In the genomic region with DNA sequence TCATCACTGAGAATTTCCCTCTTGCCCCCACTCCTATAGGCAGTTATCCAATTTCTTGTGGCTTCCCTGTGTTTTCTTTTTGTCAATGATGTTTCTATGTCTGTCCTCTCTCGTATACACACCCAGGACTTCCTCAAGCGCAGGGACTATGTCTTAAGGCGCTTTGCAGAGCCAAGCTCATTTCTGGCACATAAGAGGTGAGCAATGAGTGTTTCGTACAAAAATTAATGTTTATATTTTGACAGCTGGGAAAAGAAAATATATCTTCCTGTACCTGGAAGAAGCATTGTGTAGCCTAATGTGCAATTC, we compare ENCODE assay signal across 8 cellular contexts. TPM values are rescaled to one million over a fixed set of nuclear protein-coding genes. Genes with fewer than 3 reads are reported as not detected.
DNase-seq lines count a peak whose midpoint lies in the region; ATAC-seq and TF ChIP-seq lines count a peak whose summit lies in the region.

No MANE protein-coding gene starts in this region.

- H4K20me1 ChIP-seq in OCI-LY7 (ENCODE audit: insufficient read depth, low read length), result peaks cover 35% of the 10 kb centered on the region

- CTCF ChIA-PET in OCI-LY7 (lab: Charles Lee; ENCODE audit: unreplicated experiment), result no interaction called here

- H3K4me2 ChIP-seq in OCI-LY7 (ENCODE audit: low read length), result peak overlapping the region; percentile 80

- H3K4me1 Mint-ChIP-seq in endothelial cell (ENCODE audit: unreplicated experiment), result peaks cover 26% of the 10 kb centered on the region

- DNase-seq in GM12864 (ENCODE audit: low read depth) (no peak), OCI-LY7 (ENCODE audit: low spot score) (peak; percentile 49), endothelial cell (ENCODE audit: low spot score) (no peak), nucleus accumbens (lab: John Stamatoyannopoulos, UW) (no peak)
- no peak for DNase-seq in stimulated activated CD4-positive, alpha-beta T cell treated with anti-CD3 and anti-CD28 coated beads, Interleukin-4, amount 100 ng/mL, for 4 hours
- no peak for DNase-seq in activated CD8-positive, alpha-beta memory T cell treated with anti-CD3 and anti-CD28 coated beads for 24 hours

- peak overlapping the region; percentile 99 for H3K4me3 Mint-ChIP-seq in endothelial cell (ENCODE audit: unreplicated experiment)

- no TSS peak for BruUV-seq in OCI-LY7 (replicated peaks; lab: Mats Ljungman, UMichigan)

- no peaks in the 10 kb centered on the region for H3K9me3 Mint-ChIP-seq in endothelial cell (ENCODE audit: unreplicated experiment)

- H3K27me3 Mint-ChIP-seq in endothelial cell (ENCODE audit: unreplicated experiment), result peaks cover 9% of the 10 kb centered on the region

- H3K27ac ChIP-seq in OCI-LY7 (ENCODE audit: low read depth, low read length, poor library complexity, severe bottlenecking) (peak overlapping the region; percentile 93), neutrophil (peak overlapping the region; percentile 95)

- H3K36me3 Mint-ChIP-seq in endothelial cell (ENCODE audit: low read depth, unreplicated experiment), result peaks cover 8% of the 10 kb centered on the region

- intact Hi-C loops in OCI-LY7 (cut with micrococcal nuclease; ENCODE audit: unreplicated experiment), result loop anchor here (10.0 kb wide), 2 partner anchors 150 to 220 kb away; partner anchors contain the start of genes DCAF7 and MAP3K3

- no peaks in the 10 kb centered on the region for H3K9me2 ChIP-seq in OCI-LY7 (ENCODE audit: insufficient read depth, low read length)

- H3K36me3 ChIP-seq in OCI-LY7 (ENCODE audit: insufficient read depth, low read length), result peaks cover 73% of the 10 kb centered on the region
- no peaks in the 10 kb centered on the region for H3K36me3 ChIP-seq in neutrophil

- H3K27me3 ChIP-seq in neutrophil, result no peaks in the 10 kb centered on the region

- H2AFZ ChIP-seq in OCI-LY7 (ENCODE audit: low read length), result no peak overlapping the region

- peaks cover 92% of the 10 kb centered on the region for H3K79me2 ChIP-seq in OCI-LY7 (ENCODE audit: insufficient read depth, low read depth, low read length)

- H3K4me3 ChIP-seq in GM12864 (ENCODE audit: low read depth, low read length) (peak overlapping the region; percentile 97), OCI-LY7 (ENCODE audit: low read depth, low read length, poor library complexity, severe bottlenecking) (peak overlapping the region; percentile 90), neutrophil (ENCODE audit: low read depth in 1 of 2, low read length in 1 of 2) (peak overlapping the region; percentile 85 to 92)

- no peak for ATAC-seq in HG03378 (IDR thresholded peaks at IDR 0.05; ENCODE audit: unreplicated experiment)

- H3K4me1 ChIP-seq in OCI-LY7 (ENCODE audit: insufficient read depth, low read length, poor library complexity, severe bottlenecking) (peaks cover 31% of the 10 kb centered on the region), neutrophil (ENCODE audit: control insufficient read depth in 1 of 2, insufficient read depth in 1 of 2, low read depth in 1 of 2, low read length in 1 of 2) (peaks cover 47 to 49% of the 10 kb centered on the region in 2 experiments)

- no peaks in the 10 kb centered on the region for H3K9me3 ChIP-seq in OCI-LY7 (ENCODE audit: low read length)
- H3K9me3 ChIP-seq in neutrophil, result no peaks in the 10 kb centered on the region

- POLR2A ChIA-PET in OCI-LY7 (lab: Charles Lee), result interaction anchor here (0.8 to 2.0 kb wide), 5 partner anchors 8 to 76 kb away, joined by 3 to 5 read pairs (median 4); no protein-coding TSS in a partner anchor

- H3K27ac Mint-ChIP-seq in endothelial cell (ENCODE audit: unreplicated experiment), result peak overlapping the region; percentile 94

- no peak for TF ChIP-seq CTCF in GM12864 (IDR thresholded peaks at IDR 0.05; ENCODE audit: low read depth, low read length, missing control alignments)
- no peak for TF ChIP-seq CTCF in OCI-LY7 (conservative IDR thresholded peaks at IDR 0.05; ENCODE audit: low read length)
- TF ChIP-seq CTCF in endothelial cell (IDR thresholded peaks at IDR 0.05; ENCODE audit: unreplicated experiment), result no peak
- no peak for TF ChIP-seq CTCF in neutrophil (IDR thresholded peaks at IDR 0.05)

RNA-seq across cellular contexts. Expression of gene DDX42, which starts 1.0 kb away (rescaled TPM):
- total RNA-seq in OCI-LY7 (2014; rRNA removed; shearing (Covaris generic)), result 74.1 and 85.1 TPM in 2 replicates
- 145 and 156 TPM in 2 replicates for total RNA-seq in OCI-LY7 (2022)
- total RNA-seq in endothelial cell (ENCODE audit: unreplicated experiment), result 110 TPM

RNA-seq across cellular contexts. Expression of gene CCDC47, which starts 1.5 kb away (rescaled TPM):
- total RNA-seq in OCI-LY7 (2014; rRNA removed; shearing (Covaris generic)), result 27.5 and 37.6 TPM in 2 replicates
- total RNA-seq in OCI-LY7 (2022) (37.8 and 50.3 TPM in 2 replicates), endothelial cell (ENCODE audit: unreplicated experiment) (58.0 TPM)

RNA-seq across cellular contexts. Expression of gene STRADA, which starts 33.3 kb away (rescaled TPM):
- total RNA-seq in OCI-LY7 (2014; rRNA removed; shearing (Covaris generic)), result 31.9 and 37.2 TPM in 2 replicates
- 68.0 and 80.3 TPM in 2 replicates for total RNA-seq in OCI-LY7 (2022)
- 51.8 TPM for total RNA-seq in endothelial cell (ENCODE audit: unreplicated experiment)

RNA-seq across cellular contexts. Expression of gene PSMC5, which starts 52.3 kb away (rescaled TPM):
- total RNA-seq in OCI-LY7 (2014; rRNA removed; shearing (Covaris generic)), result 32.6 and 42.7 TPM in 2 replicates
- total RNA-seq in OCI-LY7 (2022) (80.0 and 105 TPM in 2 replicates), endothelial cell (ENCODE audit: unreplicated experiment) (124 TPM)

RNA-seq across cellular contexts. Expression of gene FTSJ3, which starts 52.5 kb away (rescaled TPM):
- 32.4 and 43.0 TPM in 2 replicates for total RNA-seq in OCI-LY7 (2014; rRNA removed; shearing (Covaris generic))
- total RNA-seq in OCI-LY7 (2022) (38.2 and 49.0 TPM in 2 replicates), endothelial cell (ENCODE audit: unreplicated experiment) (48.6 TPM)
